ENCODE assay signal across 8 cellular contexts in genomic region chr6:36755435-36756348, GRCh38. TPM values are rescaled to one million over a fixed set of nuclear protein-coding genes. Genes with fewer than 3 reads are reported as not detected.
DNase-seq lines count a peak whose midpoint lies in the region; ATAC-seq and TF ChIP-seq lines count a peak whose summit lies in the region.

No MANE protein-coding gene starts in this region.

- no peak for TF ChIP-seq CTCF in DND-41 (IDR thresholded peaks at IDR 0.05; ENCODE audit: borderline replicate concordance, extremely low read depth, low read length, poor library complexity, severe bottlenecking)
- TF ChIP-seq CTCF in SK-N-SH (IDR thresholded peaks at IDR 0.05): no peak

- no peaks in the 10 kb centered on the region for H3K36me3 ChIP-seq in DND-41 (ENCODE audit: insufficient read depth, low read length)
- no peaks in the 10 kb centered on the region for H3K36me3 ChIP-seq in SK-N-SH (replicated peaks in 1 of 2; ENCODE audit: control insufficient read depth in 1 of 2, insufficient read depth in 2 of 2, low read length in 1 of 2)

- ATAC-seq in DND-41 (ENCODE audit: insufficient read depth, low read depth): 0 out of 3 replicates have a peak, but pooled peaks have one; percentile 17
- ATAC-seq in HG02884 (IDR thresholded peaks at IDR 0.05; ENCODE audit: unreplicated experiment): peak; percentile 44

- H4K20me1 ChIP-seq in DND-41 (ENCODE audit: insufficient read depth, low read length) (no peaks in the 10 kb centered on the region), SK-N-SH (ENCODE audit: insufficient read depth) (no peaks in the 10 kb centered on the region)

- 64% methylated on average over 18 of the region's 19 CpGs for WGBS in SK-N-SH (ENCODE audit: low lambda C conversion rate)

- H3K79me2 ChIP-seq in DND-41 (ENCODE audit: insufficient read depth, low read length): no peaks in the 10 kb centered on the region
- H3K79me2 ChIP-seq in SK-N-SH (ENCODE audit: insufficient read depth): no peaks in the 10 kb centered on the region

- H2AFZ ChIP-seq in DND-41 (ENCODE audit: low read depth, low read length) (no peak overlapping the region), SK-N-SH (ENCODE audit: low read depth) (no peak overlapping the region; the same call in 1 of the 2 replicates)

- no peaks in the 10 kb centered on the region for H3K9me3 ChIP-seq in DND-41 (ENCODE audit: insufficient read depth, low read length, severe bottlenecking)
- no peaks in the 10 kb centered on the region for H3K9me3 ChIP-seq in SK-N-SH

- no peak overlapping the region for H3K27ac ChIP-seq in DND-41 (ENCODE audit: low read length)
- H3K27ac ChIP-seq in SK-N-SH (ENCODE audit: low read depth in 2 of 2, low read length in 1 of 2): no peak overlapping the region
- no peak overlapping the region for H3K27ac ChIP-seq in caudate nucleus (ENCODE audit: low read depth, low read length)

- H3K27me3 ChIP-seq in DND-41 (ENCODE audit: insufficient read depth, low read length, poor library complexity): no peaks in the 10 kb centered on the region
- H3K27me3 ChIP-seq in SK-N-SH (ENCODE audit: insufficient read depth): no peaks in the 10 kb centered on the region

- H3F3A ChIP-seq in SK-N-SH (replicated peaks; ENCODE audit: insufficient read depth): no peaks in the 10 kb centered on the region

- H3K4me2 ChIP-seq in DND-41 (ENCODE audit: insufficient read depth, low read length) (no peak overlapping the region), SK-N-SH (no peak overlapping the region)

- no peaks in the 10 kb centered on the region for H3K9me2 ChIP-seq in SK-N-SH

- POLR2A ChIA-PET in SK-N-SH (lab: Yijun Ruan, JAX): interaction anchor here (0.6 kb wide), 1 partner anchor 146 kb away, joined by 6 read pairs; no protein-coding TSS in a partner anchor

- H3K9ac ChIP-seq in DND-41 (ENCODE audit: low read depth, low read length) (no peak overlapping the region), SK-N-SH (no peak overlapping the region)

- H3K4me3 ChIP-seq in DND-41 (ENCODE audit: low read depth in 1 of 2, low read length in 2 of 2) (no peak overlapping the region), SK-N-SH (ENCODE audit: low read depth in 2 of 2, low read length in 1 of 2) (no peak overlapping the region)

- CTCF ChIA-PET in SK-N-SH (lab: Yijun Ruan, JAX): interaction anchor here (1.0 to 10.9 kb wide), 6 partner anchors 10 to 139 kb away, joined by 4 to 111 read pairs (median 24); no protein-coding TSS in a partner anchor

- H3K4me1 ChIP-seq in DND-41 (ENCODE audit: insufficient read depth, low read length) (peaks cover 8% of the 10 kb centered on the region; the same call in 1 of the 2 replicates), SK-N-SH (ENCODE audit: control insufficient read depth in 1 of 2, insufficient read depth in 2 of 2, low read depth in 1 of 2, low read length in 1 of 2) (peaks cover 0 to 24% of the 10 kb centered on the region in 2 experiments; a peak in 2 of 4 replicates)

- no peak for TF ChIP-seq EP300 in SK-N-SH (IDR thresholded peaks at IDR 0.05; ENCODE audit: borderline replicate concordance in 1 of 2, low read depth in 1 of 2, low read length in 1 of 2)

- no peak for DNase-seq in DND-41
- DNase-seq in T-helper 22 cell (ENCODE audit: low read depth): peak; percentile 84
- DNase-seq in amniotic epithelial cell (ENCODE audit: low read depth): peak; percentile 69
- DNase-seq in stimulated activated CD4-positive, alpha-beta T cell treated with anti-CD3 and anti-CD28 coated beads, Interleukin-1b, Interleukin-23, amount 100 ng/mL, for 48 hours: peak; percentile 81
- DNase-seq in C1 segment of cervical spinal cord (lab: John Stamatoyannopoulos, UW): no peak
- no peak for DNase-seq in SK-N-SH
- DNase-seq in caudate nucleus (lab: John Stamatoyannopoulos, UW): no peak

- TF ChIP-seq RAD21 in SK-N-SH (IDR thresholded peaks at IDR 0.05; ENCODE audit: low read length): no peak

TF ChIP-seq in SK-N-SH, 30 proteins besides CTCF, POLR2A, EP300 and RAD21:
- TF ChIP-seq USF2 (IDR thresholded peaks at IDR 0.05; ENCODE audit: borderline replicate concordance, low read depth, low read length) (no peak), MAX (IDR thresholded peaks at IDR 0.05; ENCODE audit: low read depth) (no peak), FOXJ3 (CRISPR knock-in tag; IDR thresholded peaks at IDR 0.05) (no peak), TCF12 (IDR thresholded peaks at IDR 0.05) (no peak), ZBTB33 (IDR thresholded peaks at IDR 0.05; ENCODE audit: borderline replicate concordance, low read depth) (no peak), MEF2A (IDR thresholded peaks at IDR 0.05; ENCODE audit: borderline replicate concordance, low read depth) (no peak), JUND (IDR thresholded peaks at IDR 0.05) (no peak), REST (IDR thresholded peaks at IDR 0.05; ENCODE audit: low read depth, low read length) (no peak), NRF1 (IDR thresholded peaks at IDR 0.05; ENCODE audit: low read depth, low read length) (no peak), ELF1 (IDR thresholded peaks at IDR 0.05) (no peak), FOXM1 (IDR thresholded peaks at IDR 0.05; ENCODE audit: low read depth) (no peak), RFX5 (IDR thresholded peaks at IDR 0.05; ENCODE audit: low read length) (no peak), GATA2 (CRISPR knock-in tag; IDR thresholded peaks at IDR 0.05) (no peak), USF1 (IDR thresholded peaks at IDR 0.05; ENCODE audit: borderline replicate concordance, low read depth) (no peak), FOSL2 (IDR thresholded peaks at IDR 0.05; ENCODE audit: borderline replicate concordance, low read depth) (no peak), POLR2AphosphoS5 (IDR thresholded peaks at IDR 0.05; ENCODE audit: low read depth, low read length) (no peak), EZH2phosphoT487 (IDR thresholded peaks at IDR 0.05; ENCODE audit: borderline replicate concordance, low read depth) (no peak)

RNA-seq across cellular contexts. Expression of gene RAB44, which starts 58.1 kb away (rescaled TPM):
- polyA plus RNA-seq in SK-N-SH (2012; rRNA removed): 0.10 and 0.12 TPM in 2 replicates
- 0.01 TPM in 2 replicates for polyA plus RNA-seq in SK-N-SH (2012; cell fraction: cytosol; rRNA removed)
- polyA plus RNA-seq in SK-N-SH (2012; cell fraction: nucleus; rRNA removed): 0.70 and 0.83 TPM in 2 replicates

Comparison
In these comparisons a context has a peak if more than half of its experiments do, and no peak if none do; other contexts are left out.
1. DNase-seq: peak in T-helper 22 cell (single experiment), amniotic epithelial cell (single experiment) and stimulated activated CD4-positive, alpha-beta T cell treated with anti-CD3 and anti-CD28 coated beads, Interleukin-1b, Interleukin-23, amount 100 ng/mL, for 48 hours (single experiment); none in DND-41 (single experiment), C1 segment of cervical spinal cord (0 of 14), SK-N-SH (single experiment) and caudate nucleus (0 of 61).